Comparison of ENCODE assay signal across 1 cellular context in genomic region chr1:235878082-235878781, GRCh38.
TF ChIP-seq lines count a peak whose summit lies in the region.

No MANE protein-coding gene starts in this region.

TF ChIP-seq in GM12878, 131 proteins besides CTCF, POLR2A, EP300 and RAD21:
- TF ChIP-seq ELK1 (IDR thresholded peaks at IDR 0.05; ENCODE audit: low read depth, low read length) (no peak), NBN (IDR thresholded peaks at IDR 0.05) (no peak), DPF2 (IDR thresholded peaks at IDR 0.05) (no peak), JUNB (IDR thresholded peaks at IDR 0.05) (no peak), MEF2A (IDR thresholded peaks at IDR 0.05; ENCODE audit: insufficient read depth, low read depth, low read length) (no peak), SREBF2 (IDR thresholded peaks at IDR 0.05; ENCODE audit: low read length) (no peak), NR2C1 (IDR thresholded peaks at IDR 0.05) (no peak), FOS (IDR thresholded peaks at IDR 0.05; ENCODE audit: borderline replicate concordance, extremely low read depth, insufficient read length) (no peak), TCF7 (IDR thresholded peaks at IDR 0.05; ENCODE audit: borderline replicate concordance) (no peak), PML (IDR thresholded peaks at IDR 0.05; ENCODE audit: low read length) (no peak), IKZF1 (conservative IDR thresholded peaks at IDR 0.05) (no peak), ZNF687 (IDR thresholded peaks at IDR 0.05) (no peak)
